Comparison of ENCODE assay signal across 23 cellular contexts in the genomic region with DNA sequence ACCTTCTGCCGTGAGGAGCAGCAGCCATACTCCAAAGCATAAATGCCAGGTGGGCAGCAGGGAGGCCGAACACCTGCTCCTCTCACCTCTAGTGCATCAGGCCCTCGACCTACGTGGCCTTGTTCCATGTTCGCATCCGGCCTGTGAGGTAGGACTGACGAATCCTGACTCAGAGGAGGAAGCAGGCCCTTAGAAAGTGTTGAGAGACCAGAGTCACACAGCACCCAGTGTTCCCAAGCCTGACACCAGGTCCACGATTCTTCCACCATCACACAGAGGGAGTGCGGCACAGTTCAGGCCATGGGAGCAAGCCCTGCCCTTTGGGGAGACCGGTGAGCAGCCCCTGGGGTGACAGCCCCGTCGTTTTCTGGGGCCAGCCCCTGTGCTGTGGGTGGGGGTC. TPM values are rescaled to one million over a fixed set of nuclear protein-coding genes. Genes with fewer than 3 reads are reported as not detected.
DNase-seq lines count a peak whose midpoint lies in the region; ATAC-seq and TF ChIP-seq lines count a peak whose summit lies in the region.
"Had no signal": no experiment of that assay in that cellular context is flagged by ENCODE, and none has a peak within 500 bp of the region (broad histone marks: within the 10 kb centered on the region; RNA-seq: fewer than 3 reads in every experiment).

No MANE protein-coding gene starts in this region.

- no peaks in the 10 kb centered on the region for H3K79me2 ChIP-seq in KMS-11 (ENCODE audit: insufficient read depth, low read depth)

- H2AFZ ChIP-seq in KMS-11 (ENCODE audit: low read depth) (peak overlapping the region; percentile 34; the same call in 1 of the 2 replicates), neuronal stem cell (ENCODE audit: low read length) (no peak overlapping the region)

- no peak overlapping the region for H2BK120ac ChIP-seq in neuronal stem cell (ENCODE audit: low read depth, low read length)

- no peaks in the 10 kb centered on the region for H3K79me1 ChIP-seq in neuronal stem cell (ENCODE audit: low read depth, low read length)

- H4K8ac ChIP-seq in neuronal stem cell (ENCODE audit: low read depth, low read length): peak overlapping the region; percentile 77

- H3K4me1 ChIP-seq in KMS-11 (ENCODE audit: low read depth, poor library complexity, severe bottlenecking): peaks cover 2% of the 10 kb centered on the region
- H3K4me1 ChIP-seq in neuronal stem cell (ENCODE audit: control insufficient read depth in 2 of 2, insufficient read depth in 1 of 2, low read depth in 1 of 2, low read length in 2 of 2): no peaks in the 10 kb centered on the region
- H3K4me1 ChIP-seq in thyroid gland: no peaks in the 10 kb centered on the region
- H3K4me1 ChIP-seq: A549; BLaER1 treated with 17β-estradiol and CSF1 and Interleukin-3, amounts not matched to agents 10 nM and 100 nM had no signal

- peak; percentile 41 for DNase-seq in ELR (ENCODE audit: low read depth)
- DNase-seq in RKO (ENCODE audit: low spot score): peak; percentile 30
- no peak for DNase-seq in neuronal stem cell (ENCODE audit: low spot score)
- no peak for DNase-seq in thyroid gland
- no peak for DNase-seq in NCI-H345 treated with DMSO at 0.1 percent for 48 hours (lab: John Stamatoyannopoulos, UW; ENCODE audit: unreplicated experiment)
- DNase-seq: AML-193; CD4-positive, alpha-beta T cell; DMS79; Kasumi-1; MV-4-11; NCI-H146; NCI-H1930; NCI-H446 treated with DMSO at 0.1 percent for 48 hours; NCI-H526; OCI-M1; SK-N-SH had no signal

- H3K4me2 ChIP-seq in KMS-11: no peak overlapping the region
- no peak overlapping the region for H3K4me2 ChIP-seq in neuronal stem cell (ENCODE audit: insufficient read depth, low read length, poor library complexity, severe bottlenecking)
- H3K4me2 ChIP-seq: BLaER1 treated with 17β-estradiol and CSF1 and Interleukin-3, amounts not matched to agents 10 nM and 100 nM had no signal

- peak overlapping the region; percentile 13 for H3K23ac ChIP-seq in neuronal stem cell (ENCODE audit: low read depth, low read length, poor library complexity)

- no peak for ATAC-seq in GM21423 (IDR thresholded peaks at IDR 0.05; ENCODE audit: unreplicated experiment)

- peak overlapping the region; percentile 24 for H3K18ac ChIP-seq in neuronal stem cell (ENCODE audit: low read length)

- H3K4ac ChIP-seq in neuronal stem cell (ENCODE audit: low read length): no peak overlapping the region

- no peak overlapping the region for H2BK5ac ChIP-seq in neuronal stem cell (ENCODE audit: low read length)

- intact Hi-C loops in thyroid gland (cut with DNase I): loop anchor here (2.0 kb wide), 1 partner anchor 32 kb away; no protein-coding TSS in a partner anchor

- H3K27ac ChIP-seq in KMS-11 (no peak overlapping the region), neuronal stem cell (replicated peaks; ENCODE audit: low read length) (no peak overlapping the region), thyroid gland (no peak overlapping the region)
- H3K27ac ChIP-seq: A549; BLaER1 treated with 17β-estradiol and CSF1 and Interleukin-3, amounts not matched to agents 10 nM and 100 nM had no signal

- H2AK5ac ChIP-seq in neuronal stem cell (ENCODE audit: low read depth, low read length): peak overlapping the region; percentile 27

- H3K9me3 ChIP-seq in neuronal stem cell (replicated peaks in 1 of 2; ENCODE audit: control insufficient read depth in 2 of 2, insufficient read depth in 1 of 2, low read depth in 1 of 2, low read length in 2 of 2) (no peaks in the 10 kb centered on the region), thyroid gland (no peaks in the 10 kb centered on the region)
- H3K9me3 ChIP-seq: A549, SK-N-SH had no signal

- H3K36me3 ChIP-seq in KMS-11 (ENCODE audit: insufficient read depth) (no peaks in the 10 kb centered on the region), neuronal stem cell (replicated peaks in 1 of 2; ENCODE audit: control insufficient read depth in 2 of 2, insufficient read depth in 2 of 2, low read length in 2 of 2) (no peaks in the 10 kb centered on the region), thyroid gland (no peaks in the 10 kb centered on the region)
- H3K36me3 ChIP-seq: BLaER1 treated with 17β-estradiol and CSF1 and Interleukin-3, amounts not matched to agents 10 nM and 100 nM had no signal

- no peaks in the 10 kb centered on the region for H4K20me1 ChIP-seq in KMS-11 (ENCODE audit: insufficient read depth)

- no peak overlapping the region for H4K91ac ChIP-seq in neuronal stem cell (ENCODE audit: low read depth, low read length, poor library complexity)

- TF ChIP-seq POLR2A in thyroid gland (IDR thresholded peaks at IDR 0.05): no peak

- no peak overlapping the region for H2BK12ac ChIP-seq in neuronal stem cell (ENCODE audit: low read length)

- peak overlapping the region; percentile 65 for H3K14ac ChIP-seq in neuronal stem cell (ENCODE audit: low read length)

- no peak overlapping the region for H3K4me3 ChIP-seq in KMS-11 (IDR thresholded peaks at IDR 0.05; ENCODE audit: insufficient read depth, low read depth, low read length)
- peak overlapping the region in 1 of 2 donors; percentile 29 for H3K4me3 ChIP-seq in neuronal stem cell (ENCODE audit: low read length in 2 of 2)
- no peak overlapping the region for H3K4me3 ChIP-seq in thyroid gland (replicated peaks in 1 of 3)
- H3K4me3 ChIP-seq: A549; BLaER1 treated with 17β-estradiol and CSF1 and Interleukin-3, amounts not matched to agents 10 nM and 100 nM had no signal

- no peaks in the 10 kb centered on the region for H3K27me3 ChIP-seq in KMS-11 (ENCODE audit: insufficient read depth, low read depth)
- peaks cover 0 to 13% (median 0%) of the 10 kb centered on the region in 3 experiments for H3K27me3 ChIP-seq in neuronal stem cell (ENCODE audit: control insufficient read depth in 3 of 3, insufficient read depth in 3 of 3, low read depth in 1 of 3, low read length in 3 of 3)
- H3K27me3 ChIP-seq in thyroid gland: no peaks in the 10 kb centered on the region

- no peak overlapping the region for H2BK15ac ChIP-seq in neuronal stem cell (ENCODE audit: low read length)

- H3K9ac ChIP-seq in KMS-11 (no peak overlapping the region), neuronal stem cell (ENCODE audit: low read depth, low read length, poor library complexity) (no peak overlapping the region)
- H3K9ac ChIP-seq: BLaER1 treated with 17β-estradiol and CSF1 and Interleukin-3, amounts not matched to agents 10 nM and 100 nM; SK-N-SH had no signal

- TF ChIP-seq CTCF in KMS-11 (conservative IDR thresholded peaks at IDR 0.05; ENCODE audit: low read depth, low read length) (no peak), thyroid gland (IDR thresholded peaks at IDR 0.05) (no peak)

- no CpG with 5 or more reads among the region's 12 CpGs for WGBS in neuronal stem cell (ENCODE audit: extremely low coverage in 2 of 2, insufficient read length in 2 of 2, insufficient replicate concordance in 1 of 2), 2 donors
- WGBS in thyroid gland, 2 donors: 80 to 83% methylated on average over 10 to 11 of the region's 12 CpGs

RNA-seq across cellular contexts. Expression of gene ATP12A, which starts 14.7 kb away (rescaled TPM):
- polyA plus RNA-seq in neuronal stem cell (2013, experiment 1 of 2): 0.08 TPM
- polyA plus RNA-seq in neuronal stem cell (2013, experiment 2 of 2): 0.12 TPM
- under 1 TPM in 1 of 4 donors, not detected in 3; 0.27 TPM for total RNA-seq in thyroid gland
- total RNA-seq: HepG2, HT-29, MCF 10A had no signal
- polyA plus RNA-seq: A549, HepG2, SK-N-SH had no signal

Comparison
In these comparisons a context has a peak if more than half of its experiments do, and no peak if none do; other contexts are left out.
1. DNase-seq: peak in ELR (single experiment) and RKO (single experiment); none in neuronal stem cell (single experiment), thyroid gland (0 of 2) and NCI-H345 treated with DMSO at 0.1 percent for 48 hours (single experiment).